Comparison of ENCODE assay signal across 8 cellular contexts in the genomic region with DNA sequence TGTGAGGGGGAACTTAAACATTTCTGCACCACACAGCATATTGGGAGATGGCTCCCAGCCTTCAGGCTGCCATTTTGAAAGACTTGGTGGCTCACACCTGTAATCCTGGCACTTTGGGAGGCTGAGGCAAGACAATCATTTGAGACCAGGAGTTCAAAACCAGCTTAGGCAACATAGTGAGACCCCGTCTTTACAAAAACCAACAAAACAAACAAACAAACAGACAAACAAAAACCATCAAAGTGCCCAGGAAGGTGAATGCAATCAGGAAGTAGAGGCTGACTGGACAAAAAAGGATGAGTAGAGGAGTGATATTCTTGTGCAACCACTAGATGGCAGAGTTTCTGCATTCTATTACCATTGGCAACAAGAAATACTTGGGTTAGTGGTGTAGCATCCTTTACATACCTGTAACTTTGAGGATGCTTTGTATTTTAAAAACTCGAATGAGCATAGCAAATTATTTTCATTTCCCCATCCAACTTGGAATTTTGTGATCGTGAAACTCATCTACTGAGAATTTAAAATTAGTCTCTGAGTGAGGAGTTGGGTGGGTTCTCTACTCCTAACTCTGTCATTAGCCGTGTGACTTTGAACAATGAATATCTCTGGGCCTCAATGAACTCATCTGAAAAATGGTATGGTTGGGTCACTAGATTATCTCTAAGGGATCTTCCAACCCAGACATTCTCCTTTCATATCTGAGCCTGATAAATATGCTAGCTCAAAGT.
DNase-seq lines count a peak whose midpoint lies in the region; ATAC-seq and TF ChIP-seq lines count a peak whose summit lies in the region.

No MANE protein-coding gene starts in this region.

- H3K27ac Mint-ChIP-seq in stimulated activated naive CD8-positive, alpha-beta T cell treated with anti-CD3 and anti-CD28 coated beads, Interleukin-15, amount 100 ng/mL, for 72 hours, result no peak overlapping the region

- peaks cover 30% of the 10 kb centered on the region for H3K27me3 Mint-ChIP-seq in stimulated activated naive CD8-positive, alpha-beta T cell treated with anti-CD3 and anti-CD28 coated beads, Interleukin-15, amount 100 ng/mL, for 72 hours

- no peak overlapping the region for H3K27ac ChIP-seq in brain microvascular endothelial cell

- no peaks in the 10 kb centered on the region for H3K9me3 Mint-ChIP-seq in stimulated activated naive CD8-positive, alpha-beta T cell treated with anti-CD3 and anti-CD28 coated beads, Interleukin-15, amount 100 ng/mL, for 72 hours

- in situ Hi-C loops in brain microvascular endothelial cell (cut with HindIII; ENCODE audit: low pct_ligation_motif_present, low sequenced_read_pairs), result loop anchor here (10.0 kb wide), 1 partner anchor 120 kb away; no protein-coding TSS in a partner anchor

- no peak overlapping the region for H3K4me3 ChIP-seq in brain microvascular endothelial cell (ENCODE audit: low read depth, low read length)

- H3K27me3 ChIP-seq in brain microvascular endothelial cell (replicated peaks), result peaks cover 22% of the 10 kb centered on the region

- H3K36me3 ChIP-seq in brain microvascular endothelial cell (replicated peaks), result no peaks in the 10 kb centered on the region

- peak; percentile 64 for TF ChIP-seq CTCF in brain microvascular endothelial cell (IDR thresholded peaks at IDR 0.05; ENCODE audit: low read depth, low read length, missing control alignments)

- peaks cover 24% of the 10 kb centered on the region for H3K4me1 Mint-ChIP-seq in stimulated activated naive CD8-positive, alpha-beta T cell treated with anti-CD3 and anti-CD28 coated beads, Interleukin-15, amount 100 ng/mL, for 72 hours

- DNase-seq in COR-L47 (lab: John Stamatoyannopoulos, UW), result peak; percentile 8
- peak; percentile 45 for DNase-seq in HPDE6-E6E7 (ENCODE audit: extremely low spot score)
- peak; percentile 56 to 85 for DNase-seq in NOMO-1 (lab: John Stamatoyannopoulos, UW; ENCODE audit: unreplicated experiment in 2 of 2)
- peak; percentile 47 for DNase-seq in brain microvascular endothelial cell
- peak; percentile 71 for DNase-seq in inferior parietal cortex (ENCODE audit: extremely low spot score)
- DNase-seq in stimulated activated naive CD8-positive, alpha-beta T cell treated with anti-CD3 and anti-CD28 coated beads, Interleukin-15, amount 100 ng/mL, for 72 hours, result peak; percentile 28 to 31
- no peak for DNase-seq in stimulated activated CD4-positive, alpha-beta T cell treated with anti-CD3 and anti-CD28 coated beads, Interleukin-4, amount 100 ng/mL, for 1 hour

- no peak overlapping the region for H3K4me3 Mint-ChIP-seq in stimulated activated naive CD8-positive, alpha-beta T cell treated with anti-CD3 and anti-CD28 coated beads, Interleukin-15, amount 100 ng/mL, for 72 hours

- peak; percentile 54 for ATAC-seq in GM18519 (IDR thresholded peaks at IDR 0.05; ENCODE audit: low FRiP score, unreplicated experiment)
- ATAC-seq in stimulated activated naive CD8-positive, alpha-beta T cell treated with anti-CD3 and anti-CD28 coated beads, Interleukin-15, amount 100 ng/mL, for 72 hours, result peak; percentile 85
